In the genomic region with DNA sequence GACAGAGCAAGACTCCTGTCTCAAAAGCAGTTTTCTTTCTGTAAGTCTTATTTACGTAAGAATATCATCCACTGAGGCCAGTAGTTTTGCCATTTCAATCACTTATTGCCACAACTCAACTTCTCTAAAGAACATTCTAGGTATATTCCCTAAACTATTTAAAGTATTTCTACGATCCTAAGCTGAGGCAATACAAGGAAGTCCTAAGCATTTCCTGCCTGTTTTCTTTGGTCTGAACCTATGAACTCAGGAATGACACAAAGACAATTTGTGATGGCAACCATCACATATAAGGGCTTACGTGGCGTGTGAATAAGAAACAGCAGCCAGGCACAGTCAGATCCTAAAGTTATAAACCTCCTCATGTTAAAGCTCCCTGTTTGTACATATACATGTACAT, we compare ENCODE assay signal across 26 cellular contexts. TPM values are rescaled to one million over a fixed set of nuclear protein-coding genes. Genes with fewer than 3 reads are reported as not detected.
DNase-seq lines count a peak whose midpoint lies in the region; ATAC-seq and TF ChIP-seq lines count a peak whose summit lies in the region.
"Had no signal": no experiment of that assay in that cellular context is flagged by ENCODE, and none has a peak within 500 bp of the region (broad histone marks: within the 10 kb centered on the region; RNA-seq: fewer than 3 reads in every experiment).

No MANE protein-coding gene starts in this region.

- no peak for TF ChIP-seq CTCF in AG10803 (conservative IDR thresholded peaks at IDR 0.05; ENCODE audit: low read length)

- peaks cover 93% of the 10 kb centered on the region for H3K36me3 Mint-ChIP-seq in dendritic cell treated with granulocyte-macrophage colony-stimulating factor and Interleukin-4, amounts not matched to agents 40 ng/mL and 50 ng/mL, for 4 days (ENCODE audit: low read depth)
- H3K36me3 Mint-ChIP-seq in naive B cell = peaks cover 21 to 62% of the 10 kb centered on the region in 2 donors

- intact Hi-C loops in dendritic cell treated with granulocyte-macrophage colony-stimulating factor and Interleukin-4, amounts not matched to agents 40 ng/mL and 50 ng/mL, for 4 days (cut with micrococcal nuclease) = no loop called here
- intact Hi-C loops in posterior cingulate gyrus (cut with DNase I) = no loop called here

- peaks cover 30% of the 10 kb centered on the region for H3K4me1 Mint-ChIP-seq in dendritic cell treated with granulocyte-macrophage colony-stimulating factor and Interleukin-4, amounts not matched to agents 40 ng/mL and 50 ng/mL, for 4 days (ENCODE audit: low read depth)
- peaks cover 6 to 32% (median 27%) of the 10 kb centered on the region in 3 donors for H3K4me1 Mint-ChIP-seq in naive B cell

- no peaks in the 10 kb centered on the region for H3K27me3 Mint-ChIP-seq in dendritic cell treated with granulocyte-macrophage colony-stimulating factor and Interleukin-4, amounts not matched to agents 40 ng/mL and 50 ng/mL, for 4 days
- H3K27me3 Mint-ChIP-seq in naive B cell = no peaks in the 10 kb centered on the region
- H3K27me3 Mint-ChIP-seq: activated B cell treated with CpG ODN at 0.5 μM for 24 hours, memory B cell had no signal

- H3K4me3 Mint-ChIP-seq in dendritic cell treated with granulocyte-macrophage colony-stimulating factor and Interleukin-4, amounts not matched to agents 40 ng/mL and 50 ng/mL, for 4 days = no peak overlapping the region
- peak overlapping the region in 2 of 8 donors; percentile 31 to 80 for H3K4me3 Mint-ChIP-seq in naive B cell
- H3K4me3 Mint-ChIP-seq: activated B cell treated with CpG ODN at 0.5 μM for 24 hours; activated CD8-positive, alpha-beta T cell treated with anti-CD3 and anti-CD28 coated beads, Interleukin-2, amount 10 ng/mL, durations not matched to agents 7 days and 5 days; memory B cell had no signal

- ATAC-seq in naive B cell (ENCODE audit: low read depth in 2 of 2) (no peak), HG03439 (IDR thresholded peaks at IDR 0.05; ENCODE audit: unreplicated experiment) (no peak), GM21786 (IDR thresholded peaks at IDR 0.05; ENCODE audit: unreplicated experiment) (no peak)
- ATAC-seq: activated CD8-positive, alpha-beta T cell treated with anti-CD3 and anti-CD28 coated beads, Interleukin-2, amount 10 ng/mL, durations not matched to agents 7 days and 5 days; right cardiac atrium; SK-N-SH treated with all-trans-retinoic acid at 6 μM for 48 hours had no signal

- H3K9me3 Mint-ChIP-seq in dendritic cell treated with granulocyte-macrophage colony-stimulating factor and Interleukin-4, amounts not matched to agents 40 ng/mL and 50 ng/mL, for 4 days = no peaks in the 10 kb centered on the region
- peaks cover 0 to 1% (median 0%) of the 10 kb centered on the region in 7 donors for H3K9me3 Mint-ChIP-seq in naive B cell
- H3K9me3 Mint-ChIP-seq: activated B cell treated with CpG ODN at 0.5 μM for 24 hours, memory B cell had no signal

- peak overlapping the region; percentile 71 for H3K27ac Mint-ChIP-seq in dendritic cell treated with granulocyte-macrophage colony-stimulating factor and Interleukin-4, amounts not matched to agents 40 ng/mL and 50 ng/mL, for 4 days
- H3K27ac Mint-ChIP-seq in naive B cell = peak overlapping the region in 4 of 6 donors; percentile 28 to 79 (median 53)
- H3K27ac Mint-ChIP-seq: activated B cell treated with CpG ODN at 0.5 μM for 24 hours had no signal

- no peak overlapping the region for H3K4me3 ChIP-seq in AG10803 (ENCODE audit: low read length)
- H3K4me3 ChIP-seq: A549, esophagus muscularis mucosa, ovary, upper lobe of left lung had no signal

- DNase-seq in AG10803 (ENCODE audit: low read depth) (peak; percentile 31), ELR (ENCODE audit: low read depth) (peak; percentile 42), naive B cell (no peak), posterior cingulate gyrus (no peak), DMS79 (lab: John Stamatoyannopoulos, UW) (no peak)
- DNase-seq: activated B cell treated with CpG ODN at 0.5 μM for 24 hours; activated CD8-positive, alpha-beta T cell treated with anti-CD3 and anti-CD28 coated beads, Interleukin-2, amount 10 ng/mL, durations not matched to agents 7 days and 5 days; activated naive CD4-positive, alpha-beta T cell treated with anti-CD3 and anti-CD28 coated beads, Interleukin-2, amount 50 U/mL, for 16 hours; activated T-cell treated with anti-CD3 and anti-CD28 coated beads, Interleukin-2, amount 50 U/mL, for 1 hour; cerebellar nuclear complex; DMS 273 treated with DMSO at 0.1 percent for 48 hours; effector memory CD4-positive, alpha-beta T cell; Karpas-422; NCI-H187; NCI-H774; stimulated activated CD4-positive, alpha-beta T cell treated with anti-CD3 and anti-CD28 coated beads, Interleukin-12 subunit alpha, Interleukin-12 subunit beta, amount 100 ng/mL, for 4 hours had no signal

RNA-seq across cellular contexts. Expression of a gene that starts 14.2 kb away (rescaled TPM):
- polyA plus RNA-seq in naive B cell (ENCODE audit: low read depth in 6 of 6) = 10 to 100 TPM; 14.9 to 37.9 (median 24.5) TPM

RNA-seq across cellular contexts. Expression of a gene that starts 44.4 kb away (rescaled TPM):
- 100 to 1,000 TPM; 165 to 235 (median 190) TPM for polyA plus RNA-seq in naive B cell (ENCODE audit: low read depth in 6 of 6)

Comparison
In these comparisons a context has a peak if more than half of its experiments do, and no peak if none do; other contexts are left out.
1. DNase-seq: peak in AG10803 (single experiment) and ELR (single experiment); none in naive B cell (single experiment), posterior cingulate gyrus (0 of 10) and DMS79 (single experiment).